Comparison of ENCODE assay signal across 18 cellular contexts in genomic region chr17:9052921-9053320, GRCh38. TPM values are rescaled to one million over a fixed set of nuclear protein-coding genes. Genes with fewer than 3 reads are reported as not detected.
DNase-seq lines count a peak whose midpoint lies in the region; ATAC-seq, FAIRE-seq and TF ChIP-seq lines count a peak whose summit lies in the region.
"Had no signal": no experiment of that assay in that cellular context is flagged by ENCODE, and none has a peak within 500 bp of the region (broad histone marks: within the 10 kb centered on the region; RNA-seq: fewer than 3 reads in every experiment).

No MANE protein-coding gene starts in this region.

- no peaks in the 10 kb centered on the region for H4K20me1 ChIP-seq in HepG2 (ENCODE audit: insufficient read depth, low read length)
- H4K20me1 ChIP-seq in H1 (replicated peaks in 1 of 2; ENCODE audit: control insufficient read depth in 1 of 2, insufficient read depth in 2 of 2, low read length in 2 of 2) = no peaks in the 10 kb centered on the region
- H4K20me1 ChIP-seq: BLaER1 treated with 17β-estradiol and CSF1 and Interleukin-3, amounts not matched to agents 10 nM and 100 nM had no signal

- DNase-seq in HepG2 (ENCODE audit: low spot score) (no peak), H1 (ENCODE audit: low read depth in 1 of 2, low spot score in 2 of 2) (no peak), mucosa of gallbladder (ENCODE audit: low spot score) (peak; percentile 36)
- DNase-seq in activated CD4-positive, alpha-beta T cell treated with anti-CD3 and anti-CD28 coated beads for 1 hour = no peak
- DNase-seq in activated CD4-positive, alpha-beta T cell treated with anti-CD3 and anti-CD28 coated beads for 48 hours = no peak
- DNase-seq: CD8-positive, alpha-beta memory T cell; DMS79 treated with DMSO at 0.1 percent for 48 hours; NCI-H1092 treated with DMSO at 0.1 percent for 48 hours; NCI-H2081 treated with DMSO at 0.1 percent for 48 hours; NCI-H510A treated with DMSO at 0.1 percent for 48 hours; Right ventricle myocardium superior had no signal

- peaks cover 10 to 36% (median 32%) of the 10 kb centered on the region in 4 donors for H3K4me1 ChIP-seq in liver (ENCODE audit: control insufficient read depth in 4 of 4, insufficient read depth in 4 of 4, low read length in 3 of 4)
- peaks cover 7% of the 10 kb centered on the region; the same call in 1 of the 2 replicates for H3K4me1 ChIP-seq in HepG2 (ENCODE audit: insufficient read depth, low read length)
- peaks cover 10 to 31% (median 25%) of the 10 kb centered on the region in 4 experiments for H3K4me1 ChIP-seq in H1 (replicated peaks in 1 of 4; ENCODE audit: control insufficient read depth in 3 of 4, insufficient read depth in 4 of 4, low read length in 3 of 4)
- peaks cover 0 to 39% (median 6%) of the 10 kb centered on the region in 3 donors for H3K4me1 ChIP-seq in gastroesophageal sphincter
- H3K4me1 ChIP-seq: BLaER1 treated with 17β-estradiol and CSF1 and Interleukin-3, amounts not matched to agents 10 nM and 100 nM had no signal

- FAIRE-seq in HepG2 (lab: Jason Lieb, UNC) (no peak), H1 (lab: Jason Lieb, UNC) (no peak)
- FAIRE-seq: A204.1, G401.6 had no signal

- peak overlapping the region; percentile 66; the same call in 1 of the 2 replicates for H2BK15ac ChIP-seq in H1 (ENCODE audit: low read length)

- H3K23me2 ChIP-seq in H1 (ENCODE audit: low read depth, low read length) = peaks cover 2% of the 10 kb centered on the region

- peak overlapping the region; percentile 63 for H2BK20ac ChIP-seq in H1 (ENCODE audit: low read length)

- no peak overlapping the region for H3K4me3 ChIP-seq in liver (ENCODE audit: low read depth in 1 of 3, low read length in 3 of 3)
- no peak overlapping the region for H3K4me3 ChIP-seq in HepG2 (replicated peaks in 1 of 3; ENCODE audit: insufficient read depth in 1 of 3, low read depth in 2 of 3, low read length in 3 of 3)
- no peak overlapping the region for H3K4me3 ChIP-seq in H1 (ENCODE audit: extremely low read depth in 1 of 4, insufficient read depth in 2 of 4, low read depth in 3 of 4, low read length in 4 of 4)
- no peak overlapping the region for H3K4me3 ChIP-seq in gastroesophageal sphincter
- H3K4me3 ChIP-seq: BLaER1 treated with 17β-estradiol and CSF1 and Interleukin-3, amounts not matched to agents 10 nM and 100 nM had no signal

- TF ChIP-seq CTCF in liver (IDR thresholded peaks at IDR 0.05; ENCODE audit: low read depth, low read length, missing input control) (no peak), HepG2 (CRISPR knock-in tag; IDR thresholded peaks at IDR 0.05) (no peak), H1 (IDR thresholded peaks at IDR 0.05; ENCODE audit: control extremely low read depth in 1 of 3, insufficient read depth in 1 of 3, low read depth in 1 of 3, low read length in 3 of 3) (no peak), gastroesophageal sphincter (IDR thresholded peaks at IDR 0.05) (no peak)

- no TSS peak for BruUV-seq in HepG2 (replicated peaks; lab: Mats Ljungman, UMichigan)

- H2AFZ ChIP-seq in HepG2 (ENCODE audit: low read length) (no peak overlapping the region), H1 (ENCODE audit: low read length) (no peak overlapping the region)

- CTCF ChIA-PET in HepG2 (lab: Yijun Ruan, JAX; ENCODE audit: low intra/inter-chr PET ratio, low total read pairs) = no interaction called here
- CTCF ChIA-PET in H1 (lab: Charles Lee; ENCODE audit: partially characterized antibody) = interaction anchor here (1.1 to 3.2 kb wide), 2 partner anchors 8 to 56 kb away, joined by 3 to 11 read pairs; no protein-coding TSS in a partner anchor

- H3K9ac ChIP-seq in liver (ENCODE audit: low read depth in 1 of 2, low read length in 2 of 2) = no peak overlapping the region
- no peak overlapping the region for H3K9ac ChIP-seq in HepG2 (ENCODE audit: insufficient read depth, low read depth, low read length)
- H3K9ac ChIP-seq in H1 (replicated peaks in 1 of 4; ENCODE audit: extremely low read depth in 1 of 4, low read depth in 3 of 4, low read length in 3 of 4) = no peak overlapping the region
- H3K9ac ChIP-seq: BLaER1 treated with 17β-estradiol and CSF1 and Interleukin-3, amounts not matched to agents 10 nM and 100 nM; KMS-11 had no signal

- H3K27me3 ChIP-seq in liver (ENCODE audit: control insufficient read depth in 4 of 4, insufficient read depth in 4 of 4, low read length in 3 of 4) = no peaks in the 10 kb centered on the region
- H3K27me3 ChIP-seq in HepG2 (ENCODE audit: control insufficient read depth in 1 of 2, insufficient read depth in 2 of 2, low read length in 2 of 2) = peaks cover 0 to 56% of the 10 kb centered on the region in 2 experiments; a peak in 4 of 5 replicates
- H3K27me3 ChIP-seq in H1 (replicated peaks in 1 of 4; ENCODE audit: control insufficient read depth in 3 of 4, extremely low read depth in 1 of 4, insufficient read depth in 3 of 4, low read length in 3 of 4) = peaks cover 3 to 37% (median 32%) of the 10 kb centered on the region in 4 experiments
- no peaks in the 10 kb centered on the region for H3K27me3 ChIP-seq in gastroesophageal sphincter
- H3K27me3 ChIP-seq: BLaER1 treated with 17β-estradiol and CSF1 and Interleukin-3, amounts not matched to agents 10 nM and 100 nM had no signal

- H2BK12ac ChIP-seq in H1 (ENCODE audit: low read depth, low read length) = peak overlapping the region; percentile 86

- no peak overlapping the region for H3K23ac ChIP-seq in H1 (ENCODE audit: insufficient read length)

- H3K9me3 ChIP-seq in liver (ENCODE audit: control insufficient read depth in 4 of 4, low read length in 3 of 4) (peaks cover 0 to 2% (median 0%) of the 10 kb centered on the region in 4 donors), HepG2 (ENCODE audit: low read length) (0 out of 2 replicates have a peak, but pooled peaks cover 3% of the 10 kb centered on the region), H1 (ENCODE audit: insufficient read depth in 2 of 2, low read depth in 1 of 2, low read length in 1 of 2) (no peaks in the 10 kb centered on the region; a peak in 2 of 4 replicates), gastroesophageal sphincter (peaks cover 0 to 9% (median 0%) of the 10 kb centered on the region in 3 donors)

- 38% methylated on average over 6 of the region's 6 CpGs for WGBS in liver
- 18% methylated on average over 6 of the region's 6 CpGs for WGBS in HepG2 (ENCODE audit: low lambda C conversion rate)
- 78% methylated on average over 6 of the region's 6 CpGs; no CpG with 5 or more reads in 1 of the 2 experiments for WGBS in H1 (ENCODE audit: extremely low coverage in 1 of 2, insufficient coverage in 1 of 2, insufficient read length in 1 of 2, insufficient replicate concordance in 2 of 2, low coverage in 1 of 2, low lambda C conversion rate in 2 of 2, missing lambda C conversion rate in 1 of 2), 2 experiments
- WGBS in gastroesophageal sphincter (ENCODE audit: low coverage in 1 of 2), 2 donors = 67 to 91% methylated on average over 6 of the region's 6 CpGs

- in situ Hi-C loops in HepG2 (cut with HindIII; ENCODE audit: extremely low pct_ligation_motif_present, low pct_unique_long_range_greater_than_20kb) = no loop called here

- no peak overlapping the region for H3K4ac ChIP-seq in H1 (replicated peaks; ENCODE audit: insufficient read length, low read depth, low read length)

- TF ChIP-seq RAD21 in liver (IDR thresholded peaks at IDR 0.05) = peak; percentile 34 to 36
- TF ChIP-seq RAD21 in HepG2 (CRISPR knock-in tag; IDR thresholded peaks at IDR 0.05) = no peak
- TF ChIP-seq RAD21 in H1 (IDR thresholded peaks at IDR 0.05 in 1 of 2, conservative IDR thresholded peaks at IDR 0.05 in 1 of 2; ENCODE audit: low read depth in 2 of 2, low read length in 2 of 2) = no peak

- H2AK5ac ChIP-seq in H1 (ENCODE audit: low read depth, low read length) = peak overlapping the region; percentile 60; the same call in 1 of the 2 replicates

- no peak for TF ChIP-seq EP300 in HepG2 (IDR thresholded peaks at IDR 0.05; ENCODE audit: low read depth in 2 of 2, low read length in 2 of 2)
- TF ChIP-seq EP300 in HepG2 (CRISPR knock-in tag; IDR thresholded peaks at IDR 0.05; ENCODE audit: borderline replicate concordance) = no peak
- TF ChIP-seq EP300 in H1 (IDR thresholded peaks at IDR 0.05; ENCODE audit: borderline replicate concordance in 1 of 2, low read depth in 2 of 2, low read length in 2 of 2) = no peak
- TF ChIP-seq EP300 in gastroesophageal sphincter (IDR thresholded peaks at IDR 0.05) = no peak

- H3K79me2 ChIP-seq in HepG2 (ENCODE audit: insufficient read depth, low read length) (no peaks in the 10 kb centered on the region), H1 (ENCODE audit: control insufficient read depth in 1 of 2, insufficient read depth in 2 of 2, low read length in 2 of 2) (no peaks in the 10 kb centered on the region)

- H3K79me1 ChIP-seq in H1 (ENCODE audit: low read depth, low read length) = no peaks in the 10 kb centered on the region

- no peak overlapping the region for H4K5ac ChIP-seq in H1 (ENCODE audit: insufficient read length, low read depth, low read length)

- no peak overlapping the region for H4K8ac ChIP-seq in H1 (ENCODE audit: extremely low read depth, insufficient read depth, low read length)

- no peak overlapping the region for H2BK5ac ChIP-seq in H1 (ENCODE audit: low read depth, low read length)

- no peak overlapping the region for H3K4me2 ChIP-seq in HepG2 (ENCODE audit: low read depth, low read length)
- H3K4me2 ChIP-seq in H1 (ENCODE audit: insufficient read depth in 1 of 2, low read depth in 2 of 2, low read length in 2 of 2) = no peak overlapping the region
- H3K4me2 ChIP-seq: BLaER1 treated with 17β-estradiol and CSF1 and Interleukin-3, amounts not matched to agents 10 nM and 100 nM; KMS-11 had no signal

- intact Hi-C loops in HepG2 (cut with micrococcal nuclease; ENCODE audit: unreplicated experiment) = no loop called here

- ATAC-seq in HepG2 (no peak), gastroesophageal sphincter (no peak)
- ATAC-seq: Panc1 had no signal

- H2BK120ac ChIP-seq in H1 (replicated peaks; ENCODE audit: low read depth, low read length) = no peak overlapping the region

- H3K27ac ChIP-seq in liver (ENCODE audit: low read depth in 1 of 2, low read length in 2 of 2) = peak overlapping the region in 1 of 2 donors; percentile 23
- no peak overlapping the region for H3K27ac ChIP-seq in HepG2 (ENCODE audit: extremely low read length, insufficient read depth, low read length)
- H3K27ac ChIP-seq in H1 (ENCODE audit: low read depth, low read length) = no peak overlapping the region
- no peak overlapping the region for H3K27ac ChIP-seq in gastroesophageal sphincter
- H3K27ac ChIP-seq: BLaER1 treated with 17β-estradiol and CSF1 and Interleukin-3, amounts not matched to agents 10 nM and 100 nM; KMS-11 had no signal

- H4K91ac ChIP-seq in H1 (replicated peaks; ENCODE audit: insufficient read length, low read length) = no peak overlapping the region

- no peak for TF ChIP-seq POLR2A in HepG2 (IDR thresholded peaks at IDR 0.05; ENCODE audit: insufficient read depth in 1 of 2, low read depth in 2 of 2, low read length in 2 of 2)
- TF ChIP-seq POLR2A in H1 (IDR thresholded peaks at IDR 0.05; ENCODE audit: control extremely low read depth in 1 of 2, low read depth in 2 of 2, low read length in 2 of 2) = no peak
- no peak for TF ChIP-seq POLR2A in gastroesophageal sphincter (IDR thresholded peaks at IDR 0.05)

- POLR2A ChIA-PET in HepG2 (lab: Yijun Ruan, JAX) = no interaction called here
- POLR2A ChIA-PET in H1 (lab: Charles Lee; ENCODE audit: partially characterized antibody) = interaction anchor here (0.6 to 1.5 kb wide), 2 partner anchors 16 to 34 kb away, joined by 3 read pairs; no protein-coding TSS in a partner anchor

- no peak overlapping the region for H3K18ac ChIP-seq in H1 (ENCODE audit: extremely low read depth, low read length)

- no peaks in the 10 kb centered on the region for H3K36me3 ChIP-seq in liver (ENCODE audit: control insufficient read depth in 4 of 4, insufficient read depth in 3 of 4, low read depth in 1 of 4, low read length in 3 of 4)
- H3K36me3 ChIP-seq in HepG2 (replicated peaks in 1 of 2; ENCODE audit: control insufficient read depth in 1 of 2, insufficient read depth in 2 of 2, low read length in 2 of 2) = no peaks in the 10 kb centered on the region
- peaks cover 0 to 2% (median 0%) of the 10 kb centered on the region in 4 experiments; a peak in 1 of 8 replicates for H3K36me3 ChIP-seq in H1 (ENCODE audit: control insufficient read depth in 2 of 4, insufficient read depth in 4 of 4, low read length in 3 of 4)
- peaks cover 0 to 9% of the 10 kb centered on the region in 2 donors for H3K36me3 ChIP-seq in gastroesophageal sphincter
- H3K36me3 ChIP-seq: BLaER1 treated with 17β-estradiol and CSF1 and Interleukin-3, amounts not matched to agents 10 nM and 100 nM had no signal

- H3K14ac ChIP-seq in H1 (ENCODE audit: insufficient read length) = no peak overlapping the region

- H3K56ac ChIP-seq in H1 (replicated peaks; ENCODE audit: insufficient read length, low read depth, low read length) = no peak overlapping the region

RNA-seq across cellular contexts. Expression of gene NTN1, which starts 31.6 kb away (rescaled TPM):
- total RNA-seq in liver (1 to 10 TPM in 1 of 2 donors, under 1 TPM in 1; 0.14 to 7.1 TPM), HepG2 (2016; rRNA removed; fragmentation: Illumina TruSeq; extraction: Trizol) (0.04 TPM in 1 of 2 replicates, not detected in the other), mucosa of gallbladder (33.1 TPM), gastroesophageal sphincter (100 to 1,000 TPM in 2 of 4 donors, 10 to 100 TPM in 2; 74.3 to 211 (median 107) TPM)
- polyA plus RNA-seq in liver (1 to 10 TPM; 1.5 to 8.7 TPM), HepG2 (2011; rRNA removed) (0.03 and 0.05 TPM in 2 replicates), H1 (2011; rRNA removed) (2.0 and 3.6 TPM in 2 replicates)
- total RNA-seq in HepG2 (2016; cell fraction: cytosol; rRNA removed; fragmentation: Illumina TruSeq; extraction: Trizol; ENCODE audit: low read depth) = not detected in 2 replicates
- total RNA-seq in HepG2 (2016; cell fraction: insoluble cytoplasmic fraction; rRNA removed; fragmentation: Illumina TruSeq; extraction: Trizol) = 0.04 TPM in 1 of 2 replicates, not detected in the other
- not detected in 2 replicates for total RNA-seq in HepG2 (2016; cell fraction: membrane; rRNA removed; fragmentation: Illumina TruSeq; extraction: Trizol)
- total RNA-seq in HepG2 (2016; cell fraction: nucleus; rRNA removed; fragmentation: Illumina TruSeq; extraction: Trizol) = 0.09 TPM in 2 replicates
- 0.01 and 0.04 TPM in 2 replicates for polyA plus RNA-seq in HepG2 (2011; cell fraction: cytosol; rRNA removed)
- polyA plus RNA-seq in HepG2 (2011; cell fraction: nucleus; rRNA removed) = 0.11 and 0.12 TPM in 2 replicates
- polyA plus RNA-seq in HepG2 (2012) = 0.04 and 0.13 TPM in 2 replicates
- not detected in 2 replicates for polyA plus RNA-seq in HepG2 (2016; cell fraction: cytosol; fragmentation: Illumina TruSeq; extraction: Trizol; ENCODE audit: low read depth)
- polyA plus RNA-seq in HepG2 (2016; cell fraction: insoluble cytoplasmic fraction; fragmentation: Illumina TruSeq; extraction: Trizol; ENCODE audit: low read depth) = not detected in 2 replicates
- 0.02 TPM in 1 of 2 replicates, not detected in the other for polyA plus RNA-seq in HepG2 (2016; cell fraction: membrane; fragmentation: Illumina TruSeq; extraction: Trizol; ENCODE audit: low read depth)
- polyA plus RNA-seq in HepG2 (2016; cell fraction: nucleus; fragmentation: Illumina TruSeq; extraction: Trizol; ENCODE audit: insufficient read depth, low read depth) = not detected in 2 replicates
- 0.10 TPM in 1 of 2 replicates, not detected in the other for polyA minus RNA-seq in HepG2 (2011; rRNA and poly(A)+ RNA removed; ENCODE audit: low replicate concordance)
- not detected in 2 replicates for polyA minus RNA-seq in HepG2 (2011; cell fraction: cytosol; rRNA and poly(A)+ RNA removed)
- polyA minus RNA-seq in HepG2 (2011; cell fraction: nucleus; rRNA and poly(A)+ RNA removed) = 0.12 and 0.13 TPM in 2 replicates
- 2.0 and 2.3 TPM in 2 replicates for total RNA-seq in H1 (2021; fragmentation: NEBNext Ultra II Directional; extraction: Animal tissue kit (Norgen Biotek cat#: 25700))
- 2.2 TPM for polyA plus RNA-seq in H1 (2011; cell fraction: cytosol; rRNA removed)
- polyA plus RNA-seq in H1 (2011; cell fraction: nucleus; rRNA removed) = 4.4 TPM
- 1.5 to 2.2 TPM (median 2.1 TPM) in 4 replicates for polyA plus RNA-seq in H1 (2012, experiment 1 of 2)
- polyA plus RNA-seq in H1 (2012, experiment 2 of 2) = 1.9 TPM
- 2.0 TPM for polyA plus RNA-seq in H1 (2013, experiment 1 of 2)
- polyA plus RNA-seq in H1 (2013, experiment 2 of 2) = 2.1 TPM
- polyA minus RNA-seq in H1 (2011; rRNA and poly(A)+ RNA removed) = 1.2 and 1.4 TPM in 2 replicates
- polyA minus RNA-seq in H1 (2011; cell fraction: cytosol; rRNA and poly(A)+ RNA removed) = 2.0 TPM
- 6.2 TPM for polyA minus RNA-seq in H1 (2011; cell fraction: nucleus; rRNA and poly(A)+ RNA removed)
- polyA plus RNA-seq: CD8-positive, alpha-beta memory T cell had no signal
